Comparison of ENCODE assay signal across 15 cellular contexts in the genomic region with DNA sequence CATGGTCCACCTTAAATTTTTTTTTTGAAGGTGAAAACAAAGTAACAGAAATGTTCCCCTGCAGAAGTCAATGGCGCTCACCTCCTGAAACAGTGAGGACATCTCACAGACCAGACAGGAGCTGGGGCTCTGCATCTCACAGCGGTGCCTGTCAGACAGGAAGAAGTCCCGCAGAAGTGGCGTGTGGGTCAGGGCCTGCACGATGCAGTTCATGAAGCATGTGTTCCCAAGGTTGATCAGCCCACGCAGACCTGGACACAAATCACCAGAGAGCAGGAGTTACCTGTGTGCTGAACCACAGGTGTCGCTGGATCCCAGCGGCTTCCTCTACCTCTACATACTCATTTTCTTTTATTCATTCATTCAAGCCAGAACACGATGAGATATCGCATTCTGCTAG. TPM values are rescaled to one million over a fixed set of nuclear protein-coding genes. Genes with fewer than 3 reads are reported as not detected.
DNase-seq lines count a peak whose midpoint lies in the region; ATAC-seq and TF ChIP-seq lines count a peak whose summit lies in the region.
"Had no signal": no experiment of that assay in that cellular context is flagged by ENCODE, and none has a peak within 500 bp of the region (broad histone marks: within the 10 kb centered on the region; RNA-seq: fewer than 3 reads in every experiment).

No MANE protein-coding gene starts in this region.

- no peaks in the 10 kb centered on the region for H3K9me3 Mint-ChIP-seq in activated naive CD4-positive, alpha-beta T cell treated with anti-CD3 and anti-CD28 coated beads for 36 hours
- H3K9me3 Mint-ChIP-seq in activated naive CD8-positive, alpha-beta T cell treated with anti-CD3 and anti-CD28 coated beads, Interleukin-2, amount 50 U/mL, for 24 hours: no peaks in the 10 kb centered on the region
- no peaks in the 10 kb centered on the region for H3K9me3 Mint-ChIP-seq in Caco-2 (ENCODE audit: unreplicated experiment)
- H3K9me3 Mint-ChIP-seq: CD4-positive, CD25-positive, alpha-beta regulatory T cell; CD8-positive, alpha-beta memory T cell; H9 had no signal

- H3K4me1 ChIP-seq in gastroesophageal sphincter: peaks cover 5 to 99% (median 14%) of the 10 kb centered on the region in 3 donors
- H3K4me1 ChIP-seq in upper lobe of right lung: no peaks in the 10 kb centered on the region
- no peaks in the 10 kb centered on the region for H3K4me1 ChIP-seq in Caco-2

- no peak overlapping the region for H3K4me3 ChIP-seq in H7 (ENCODE audit: insufficient read depth, low read depth, low read length)
- H3K4me3 ChIP-seq in gastroesophageal sphincter: no peak overlapping the region
- no peak overlapping the region for H3K4me3 ChIP-seq in upper lobe of right lung
- no peak overlapping the region for H3K4me3 ChIP-seq in Caco-2 (ENCODE audit: low read depth, low read length)
- H3K4me3 ChIP-seq: BLaER1 treated with 17β-estradiol and CSF1 and Interleukin-3, amounts not matched to agents 10 nM and 100 nM had no signal

- H3K9me3 ChIP-seq in gastroesophageal sphincter: no peaks in the 10 kb centered on the region
- no peaks in the 10 kb centered on the region for H3K9me3 ChIP-seq in upper lobe of right lung
- H3K9me3 ChIP-seq in Caco-2: no peaks in the 10 kb centered on the region
- H3K9me3 ChIP-seq: BLaER1 treated with 17β-estradiol and CSF1 and Interleukin-3, amounts not matched to agents 10 nM and 100 nM had no signal

- no TSS peak for BruUV-seq in Caco-2 (replicated peaks; lab: Mats Ljungman, UMichigan)

- H3K4me3 Mint-ChIP-seq in activated naive CD4-positive, alpha-beta T cell treated with anti-CD3 and anti-CD28 coated beads for 36 hours: no peak overlapping the region
- H3K4me3 Mint-ChIP-seq in activated naive CD8-positive, alpha-beta T cell treated with anti-CD3 and anti-CD28 coated beads, Interleukin-2, amount 50 U/mL, for 24 hours: no peak overlapping the region
- no peak overlapping the region for H3K4me3 Mint-ChIP-seq in Caco-2 (ENCODE audit: unreplicated experiment)
- H3K4me3 Mint-ChIP-seq: B cell; CD4-positive, CD25-positive, alpha-beta regulatory T cell; CD8-positive, alpha-beta memory T cell; H9 had no signal

- H3K27ac Mint-ChIP-seq in activated naive CD4-positive, alpha-beta T cell treated with anti-CD3 and anti-CD28 coated beads for 36 hours: peak overlapping the region; percentile 59
- no peak overlapping the region for H3K27ac Mint-ChIP-seq in activated naive CD8-positive, alpha-beta T cell treated with anti-CD3 and anti-CD28 coated beads, Interleukin-2, amount 50 U/mL, for 24 hours
- no peak overlapping the region for H3K27ac Mint-ChIP-seq in Caco-2 (ENCODE audit: unreplicated experiment)
- H3K27ac Mint-ChIP-seq: B cell had no signal

- no peak for TF ChIP-seq EP300 in gastroesophageal sphincter (IDR thresholded peaks at IDR 0.05)

- no peak for DNase-seq in activated naive CD4-positive, alpha-beta T cell treated with anti-CD3 and anti-CD28 coated beads for 36 hours
- DNase-seq in activated naive CD4-positive, alpha-beta T cell treated with anti-CD3 and anti-CD28 coated beads, Interleukin-2, amount 50 U/mL, for 16 hours: no peak
- DNase-seq in H7 (peak; percentile 30), upper lobe of right lung (peak; percentile 27), Caco-2 (no peak)
- no peak for DNase-seq in activated naive CD8-positive, alpha-beta T cell treated with anti-CD3 and anti-CD28 coated beads, Interleukin-2, amount 50 U/mL, for 24 hours
- DNase-seq: CD4-positive, CD25-positive, alpha-beta regulatory T cell; CD8-positive, alpha-beta memory T cell; COR-L47; GOT3; H9 had no signal

- H3K36me3 Mint-ChIP-seq in activated naive CD4-positive, alpha-beta T cell treated with anti-CD3 and anti-CD28 coated beads for 36 hours (ENCODE audit: low read depth): peaks cover 57% of the 10 kb centered on the region
- H3K36me3 Mint-ChIP-seq in activated naive CD8-positive, alpha-beta T cell treated with anti-CD3 and anti-CD28 coated beads, Interleukin-2, amount 50 U/mL, for 24 hours (ENCODE audit: low read depth): peaks cover 70% of the 10 kb centered on the region
- H3K36me3 Mint-ChIP-seq in Caco-2 (ENCODE audit: insufficient read depth, unreplicated experiment): peaks cover 98% of the 10 kb centered on the region

- TF ChIP-seq CTCF in gastroesophageal sphincter (IDR thresholded peaks at IDR 0.05) (no peak), upper lobe of right lung (IDR thresholded peaks at IDR 0.05) (no peak), Caco-2 (IDR thresholded peaks at IDR 0.05; ENCODE audit: insufficient read depth in 1 of 2, low read depth in 1 of 2, low read length in 1 of 2, severe bottlenecking in 1 of 2, unreplicated experiment in 1 of 2) (no peak)

- no peak for TF ChIP-seq POLR2A in gastroesophageal sphincter (IDR thresholded peaks at IDR 0.05)

- ATAC-seq in gastroesophageal sphincter (no peak), upper lobe of right lung (no peak)
- ATAC-seq in activated naive CD8-positive, alpha-beta T cell treated with anti-CD3 and anti-CD28 coated beads, Interleukin-2, amount 50 U/mL, for 24 hours: no peak

- peaks cover 77% of the 10 kb centered on the region for H3K36me3 ChIP-seq in H7 (replicated peaks; ENCODE audit: control insufficient read depth, insufficient read depth, low read length)
- peaks cover 0 to 89% of the 10 kb centered on the region in 2 donors for H3K36me3 ChIP-seq in gastroesophageal sphincter
- H3K36me3 ChIP-seq in upper lobe of right lung: peaks cover 93% of the 10 kb centered on the region
- H3K36me3 ChIP-seq in Caco-2 (ENCODE audit: control insufficient read depth, insufficient read depth, low read length): peaks cover 17% of the 10 kb centered on the region

- peaks cover 13% of the 10 kb centered on the region for H3K4me1 Mint-ChIP-seq in activated naive CD4-positive, alpha-beta T cell treated with anti-CD3 and anti-CD28 coated beads for 36 hours (ENCODE audit: low read depth)
- peaks cover 12% of the 10 kb centered on the region for H3K4me1 Mint-ChIP-seq in activated naive CD8-positive, alpha-beta T cell treated with anti-CD3 and anti-CD28 coated beads, Interleukin-2, amount 50 U/mL, for 24 hours
- H3K4me1 Mint-ChIP-seq in Caco-2 (ENCODE audit: low read depth, unreplicated experiment): peaks cover 3% of the 10 kb centered on the region
- H3K4me1 Mint-ChIP-seq: H9 had no signal

- no peaks in the 10 kb centered on the region for H3K27me3 Mint-ChIP-seq in activated naive CD4-positive, alpha-beta T cell treated with anti-CD3 and anti-CD28 coated beads for 36 hours (ENCODE audit: low read depth)
- H3K27me3 Mint-ChIP-seq in activated naive CD8-positive, alpha-beta T cell treated with anti-CD3 and anti-CD28 coated beads, Interleukin-2, amount 50 U/mL, for 24 hours: no peaks in the 10 kb centered on the region
- H3K27me3 Mint-ChIP-seq in Caco-2 (ENCODE audit: insufficient read depth, unreplicated experiment): no peaks in the 10 kb centered on the region
- H3K27me3 Mint-ChIP-seq: B cell; CD4-positive, CD25-positive, alpha-beta regulatory T cell; CD8-positive, alpha-beta memory T cell had no signal

- intact Hi-C loops in activated naive CD4-positive, alpha-beta T cell treated with anti-CD3 and anti-CD28 coated beads for 36 hours (cut with micrococcal nuclease): no loop called here
- intact Hi-C loops in upper lobe of right lung (cut with DNase I): no loop called here
- intact Hi-C loops in Caco-2 (cut with micrococcal nuclease; ENCODE audit: unreplicated experiment): no loop called here

- no peaks in the 10 kb centered on the region for H3K27me3 ChIP-seq in H7 (ENCODE audit: control insufficient read depth, insufficient read depth, low read length)
- no peaks in the 10 kb centered on the region for H3K27me3 ChIP-seq in gastroesophageal sphincter
- no peaks in the 10 kb centered on the region for H3K27me3 ChIP-seq in upper lobe of right lung
- no peaks in the 10 kb centered on the region for H3K27me3 ChIP-seq in Caco-2 (replicated peaks; ENCODE audit: control insufficient read depth, insufficient read depth, low read length)
- H3K27me3 ChIP-seq: BLaER1 treated with 17β-estradiol and CSF1 and Interleukin-3, amounts not matched to agents 10 nM and 100 nM had no signal

- peak overlapping the region in 3 of 4 donors; percentile 52 to 80 (median 73) for H3K27ac ChIP-seq in gastroesophageal sphincter
- H3K27ac ChIP-seq in upper lobe of right lung: no peak overlapping the region
- H3K27ac ChIP-seq: BLaER1 treated with 17β-estradiol and CSF1 and Interleukin-3, amounts not matched to agents 10 nM and 100 nM; HL-60 had no signal

- CTCF ChIA-PET in activated naive CD4-positive, alpha-beta T cell treated with anti-CD3 and anti-CD28 coated beads for 36 hours (lab: Charles Lee): no interaction called here
- CTCF ChIA-PET in Caco-2 (lab: Charles Lee): interaction anchor here (0.8 kb wide), 1 partner anchor 82 kb away, joined by 3 read pairs; no protein-coding TSS in a partner anchor

- 73 to 86% methylated on average over 6 to 7 of the region's 10 CpGs for WGBS in gastroesophageal sphincter (ENCODE audit: low coverage in 1 of 2), 2 donors

- POLR2A ChIA-PET in Caco-2 (lab: Charles Lee): no interaction called here

RNA-seq across cellular contexts. Expression of a gene that starts 24.9 kb away (rescaled TPM):
- 100 to 1,000 TPM; 140 to 144 TPM for total RNA-seq in activated naive CD4-positive, alpha-beta T cell treated with anti-CD3 and anti-CD28 coated beads for 36 hours
- 432 and 539 TPM in 2 replicates for total RNA-seq in H7 (2014; rRNA removed; shearing (Covaris generic))
- 100 to 1,000 TPM; 101 to 128 (median 104) TPM for total RNA-seq in gastroesophageal sphincter
- total RNA-seq in upper lobe of right lung: 160 TPM
- 255 and 267 TPM in 2 replicates for total RNA-seq in Caco-2 (2022)

Comparison
In these comparisons a context has a peak if more than half of its experiments do, and no peak if none do; other contexts are left out.
1. DNase-seq: peak in H7 (single experiment) and upper lobe of right lung (single experiment); none in activated naive CD4-positive, alpha-beta T cell treated with anti-CD3 and anti-CD28 coated beads for 36 hours (single experiment), activated naive CD4-positive, alpha-beta T cell treated with anti-CD3 and anti-CD28 coated beads, Interleukin-2, amount 50 U/mL, for 16 hours (single experiment), activated naive CD8-positive, alpha-beta T cell treated with anti-CD3 and anti-CD28 coated beads, Interleukin-2, amount 50 U/mL, for 24 hours (single experiment) and Caco-2 (0 of 2).